Comparison of ENCODE assay signal across 1 cellular context in the genomic region with DNA sequence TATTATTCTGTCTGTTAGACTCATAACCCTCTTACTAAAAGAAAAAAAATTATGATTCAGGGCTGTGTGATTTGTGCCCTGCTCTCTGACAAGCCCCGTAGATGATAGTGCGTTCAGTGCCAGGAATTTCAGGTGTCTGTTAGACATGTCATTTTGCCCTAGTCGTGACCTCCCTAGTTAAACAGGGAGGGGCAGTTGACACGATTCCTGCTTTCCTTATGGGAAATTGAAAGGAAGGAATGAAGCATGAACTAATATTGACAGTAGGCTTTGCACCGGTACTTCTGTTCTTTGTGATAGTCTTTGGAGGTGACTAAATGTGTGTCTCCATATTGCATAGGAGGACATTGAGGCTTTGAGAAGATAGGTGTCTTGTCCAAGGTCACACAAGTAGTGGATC.
TF ChIP-seq lines count a peak whose summit lies in the region.

No MANE protein-coding gene starts in this region.

TF ChIP-seq in HepG2, 621 proteins besides CTCF, POLR2A, EP300 and RAD21 (continued from another document and continues in another):
- TF ChIP-seq, protein P1, sequence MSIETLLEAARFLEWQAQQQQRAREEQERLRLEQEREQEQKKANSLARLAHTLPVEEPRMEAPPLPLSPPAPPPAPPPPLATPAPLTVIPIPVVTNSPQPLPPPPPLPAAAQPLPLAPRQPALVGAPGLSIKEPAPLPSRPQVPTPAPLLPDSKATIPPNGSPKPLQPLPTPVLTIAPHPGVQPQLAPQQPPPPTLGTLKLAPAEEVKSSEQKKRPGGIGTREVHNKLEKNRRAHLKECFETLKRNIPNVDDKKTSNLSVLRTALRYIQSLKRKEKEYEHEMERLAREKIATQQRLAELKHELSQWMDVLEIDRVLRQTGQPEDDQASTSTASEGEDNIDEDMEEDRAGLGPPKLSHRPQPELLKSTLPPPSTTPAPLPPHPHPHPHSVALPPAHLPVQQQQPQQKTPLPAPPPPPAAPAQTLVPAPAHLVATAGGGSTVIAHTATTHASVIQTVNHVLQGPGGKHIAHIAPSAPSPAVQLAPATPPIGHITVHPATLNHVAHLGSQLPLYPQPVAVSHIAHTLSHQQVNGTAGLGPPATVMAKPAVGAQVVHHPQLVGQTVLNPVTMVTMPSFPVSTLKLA (IDR thresholded peaks at IDR 0.05), result no peak
- TF ChIP-seq ZNF12 (CRISPR knock-in tag; IDR thresholded peaks at IDR 0.05) (no peak), GABPB1 (CRISPR knock-in tag; IDR thresholded peaks at IDR 0.05) (no peak), CCDC6 (CRISPR knock-in tag; IDR thresholded peaks at IDR 0.05) (no peak), SOX6 (IDR thresholded peaks at IDR 0.05) (no peak), SOX6 (CRISPR knock-in tag; IDR thresholded peaks at IDR 0.05) (peak; percentile 44; the same call in 1 of the 2 replicates), NFIB (CRISPR knock-in tag; IDR thresholded peaks at IDR 0.05; ENCODE audit: borderline replicate concordance) (no peak), AGO2 (optimal IDR thresholded peaks at IDR 0.05; ENCODE audit: low read depth, low read length) (no peak), PPARG (CRISPR knock-in tag; conservative IDR thresholded peaks at IDR 0.05) (peak; percentile 83), SMARCC2 (IDR thresholded peaks at IDR 0.05) (no peak), ZNF792 (CRISPR knock-in tag; IDR thresholded peaks at IDR 0.05) (peak; percentile 66), ZNF282 (IDR thresholded peaks at IDR 0.05; ENCODE audit: partially characterized antibody) (no peak), KDM2A (CRISPR knock-in tag; IDR thresholded peaks at IDR 0.05; ENCODE audit: borderline replicate concordance, low read depth) (no peak), RXRB (CRISPR knock-in tag; IDR thresholded peaks at IDR 0.05; ENCODE audit: borderline replicate concordance) (peak; percentile 93), PAWR (CRISPR knock-in tag; IDR thresholded peaks at IDR 0.05; ENCODE audit: borderline replicate concordance) (no peak), ERF (CRISPR knock-in tag; IDR thresholded peaks at IDR 0.05) (peak; percentile 68; the same call in 1 of the 2 replicates), FIP1L1 (IDR thresholded peaks at IDR 0.05; ENCODE audit: borderline replicate concordance, insufficient read depth, low read depth, low read length) (no peak), ZNF75D (CRISPR knock-in tag; IDR thresholded peaks at IDR 0.05; ENCODE audit: borderline replicate concordance) (no peak; the same call in 1 of the 2 replicates), TEAD2 (CRISPR knock-in tag; IDR thresholded peaks at IDR 0.05) (no peak), SATB2 (CRISPR knock-in tag; IDR thresholded peaks at IDR 0.05) (no peak), CENPX (CRISPR knock-in tag; IDR thresholded peaks at IDR 0.05) (no peak), ZMYM4 (CRISPR knock-in tag; IDR thresholded peaks at IDR 0.05) (no peak), HES4 (CRISPR knock-in tag; IDR thresholded peaks at IDR 0.05; ENCODE audit: borderline replicate concordance) (no peak), ZNF138 (CRISPR knock-in tag; IDR thresholded peaks at IDR 0.05; ENCODE audit: low read depth) (no peak), NCOA1 (CRISPR knock-in tag; IDR thresholded peaks at IDR 0.05) (no peak), KLF6 (CRISPR knock-in tag; IDR thresholded peaks at IDR 0.05) (no peak), NCOR1 (IDR thresholded peaks at IDR 0.05; ENCODE audit: borderline replicate concordance, low read length) (no peak), TGIF2 (CRISPR knock-in tag; IDR thresholded peaks at IDR 0.05) (0 out of 2 replicates have a peak, but pooled peaks have one; percentile 62), ZNF24 (IDR thresholded peaks at IDR 0.05) (no peak), RFX3 (CRISPR knock-in tag; IDR thresholded peaks at IDR 0.05) (no peak), ZMYM3 (CRISPR knock-in tag; IDR thresholded peaks at IDR 0.05) (no peak), ZNF83 (CRISPR knock-in tag; IDR thresholded peaks at IDR 0.05; ENCODE audit: borderline replicate concordance) (no peak), ZBTB7A (CRISPR knock-in tag; IDR thresholded peaks at IDR 0.05) (no peak), PITX1 (CRISPR knock-in tag; IDR thresholded peaks at IDR 0.05) (peak; percentile 82), ZNF670 (CRISPR knock-in tag; IDR thresholded peaks at IDR 0.05; ENCODE audit: borderline replicate concordance) (no peak), ZNF781 (CRISPR knock-in tag; IDR thresholded peaks at IDR 0.05; ENCODE audit: borderline replicate concordance, not compliant biosample characterization) (no peak), NCOA2 (CRISPR knock-in tag; IDR thresholded peaks at IDR 0.05) (peak; percentile 93), FOXK2 (IDR thresholded peaks at IDR 0.05) (no peak), CHD4 (IDR thresholded peaks at IDR 0.05; ENCODE audit: borderline replicate concordance, low read length) (no peak), ZNF615 (CRISPR knock-in tag; IDR thresholded peaks at IDR 0.05; ENCODE audit: borderline replicate concordance) (no peak), ZNF777 (CRISPR knock-in tag; IDR thresholded peaks at IDR 0.05) (no peak), JUND (CRISPR knock-in tag; IDR thresholded peaks at IDR 0.05) (no peak)
- TF ChIP-seq, protein P2, sequence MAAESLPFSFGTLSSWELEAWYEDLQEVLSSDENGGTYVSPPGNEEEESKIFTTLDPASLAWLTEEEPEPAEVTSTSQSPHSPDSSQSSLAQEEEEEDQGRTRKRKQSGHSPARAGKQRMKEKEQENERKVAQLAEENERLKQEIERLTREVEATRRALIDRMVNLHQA (CRISPR knock-in tag; IDR thresholded peaks at IDR 0.05), result no peak
- TF ChIP-seq, protein P3, sequence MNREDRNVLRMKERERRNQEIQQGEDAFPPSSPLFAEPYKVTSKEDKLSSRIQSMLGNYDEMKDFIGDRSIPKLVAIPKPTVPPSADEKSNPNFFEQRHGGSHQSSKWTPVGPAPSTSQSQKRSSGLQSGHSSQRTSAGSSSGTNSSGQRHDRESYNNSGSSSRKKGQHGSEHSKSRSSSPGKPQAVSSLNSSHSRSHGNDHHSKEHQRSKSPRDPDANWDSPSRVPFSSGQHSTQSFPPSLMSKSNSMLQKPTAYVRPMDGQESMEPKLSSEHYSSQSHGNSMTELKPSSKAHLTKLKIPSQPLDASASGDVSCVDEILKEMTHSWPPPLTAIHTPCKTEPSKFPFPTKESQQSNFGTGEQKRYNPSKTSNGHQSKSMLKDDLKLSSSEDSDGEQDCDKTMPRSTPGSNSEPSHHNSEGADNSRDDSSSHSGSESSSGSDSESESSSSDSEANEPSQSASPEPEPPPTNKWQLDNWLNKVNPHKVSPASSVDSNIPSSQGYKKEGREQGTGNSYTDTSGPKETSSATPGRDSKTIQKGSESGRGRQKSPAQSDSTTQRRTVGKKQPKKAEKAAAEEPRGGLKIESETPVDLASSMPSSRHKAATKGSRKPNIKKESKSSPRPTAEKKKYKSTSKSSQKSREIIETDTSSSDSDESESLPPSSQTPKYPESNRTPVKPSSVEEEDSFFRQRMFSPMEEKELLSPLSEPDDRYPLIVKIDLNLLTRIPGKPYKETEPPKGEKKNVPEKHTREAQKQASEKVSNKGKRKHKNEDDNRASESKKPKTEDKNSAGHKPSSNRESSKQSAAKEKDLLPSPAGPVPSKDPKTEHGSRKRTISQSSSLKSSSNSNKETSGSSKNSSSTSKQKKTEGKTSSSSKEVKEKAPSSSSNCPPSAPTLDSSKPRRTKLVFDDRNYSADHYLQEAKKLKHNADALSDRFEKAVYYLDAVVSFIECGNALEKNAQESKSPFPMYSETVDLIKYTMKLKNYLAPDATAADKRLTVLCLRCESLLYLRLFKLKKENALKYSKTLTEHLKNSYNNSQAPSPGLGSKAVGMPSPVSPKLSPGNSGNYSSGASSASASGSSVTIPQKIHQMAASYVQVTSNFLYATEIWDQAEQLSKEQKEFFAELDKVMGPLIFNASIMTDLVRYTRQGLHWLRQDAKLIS (CRISPR knock-in tag; IDR thresholded peaks at IDR 0.05), result no peak
- TF ChIP-seq, protein P4, sequence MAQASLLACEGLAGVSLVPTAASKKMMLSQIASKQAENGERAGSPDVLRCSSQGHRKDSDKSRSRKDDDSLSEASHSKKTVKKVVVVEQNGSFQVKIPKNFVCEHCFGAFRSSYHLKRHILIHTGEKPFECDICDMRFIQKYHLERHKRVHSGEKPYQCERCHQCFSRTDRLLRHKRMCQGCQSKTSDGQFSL (CRISPR knock-in tag; IDR thresholded peaks at IDR 0.05), result no peak
- TF ChIP-seq, protein P5, sequence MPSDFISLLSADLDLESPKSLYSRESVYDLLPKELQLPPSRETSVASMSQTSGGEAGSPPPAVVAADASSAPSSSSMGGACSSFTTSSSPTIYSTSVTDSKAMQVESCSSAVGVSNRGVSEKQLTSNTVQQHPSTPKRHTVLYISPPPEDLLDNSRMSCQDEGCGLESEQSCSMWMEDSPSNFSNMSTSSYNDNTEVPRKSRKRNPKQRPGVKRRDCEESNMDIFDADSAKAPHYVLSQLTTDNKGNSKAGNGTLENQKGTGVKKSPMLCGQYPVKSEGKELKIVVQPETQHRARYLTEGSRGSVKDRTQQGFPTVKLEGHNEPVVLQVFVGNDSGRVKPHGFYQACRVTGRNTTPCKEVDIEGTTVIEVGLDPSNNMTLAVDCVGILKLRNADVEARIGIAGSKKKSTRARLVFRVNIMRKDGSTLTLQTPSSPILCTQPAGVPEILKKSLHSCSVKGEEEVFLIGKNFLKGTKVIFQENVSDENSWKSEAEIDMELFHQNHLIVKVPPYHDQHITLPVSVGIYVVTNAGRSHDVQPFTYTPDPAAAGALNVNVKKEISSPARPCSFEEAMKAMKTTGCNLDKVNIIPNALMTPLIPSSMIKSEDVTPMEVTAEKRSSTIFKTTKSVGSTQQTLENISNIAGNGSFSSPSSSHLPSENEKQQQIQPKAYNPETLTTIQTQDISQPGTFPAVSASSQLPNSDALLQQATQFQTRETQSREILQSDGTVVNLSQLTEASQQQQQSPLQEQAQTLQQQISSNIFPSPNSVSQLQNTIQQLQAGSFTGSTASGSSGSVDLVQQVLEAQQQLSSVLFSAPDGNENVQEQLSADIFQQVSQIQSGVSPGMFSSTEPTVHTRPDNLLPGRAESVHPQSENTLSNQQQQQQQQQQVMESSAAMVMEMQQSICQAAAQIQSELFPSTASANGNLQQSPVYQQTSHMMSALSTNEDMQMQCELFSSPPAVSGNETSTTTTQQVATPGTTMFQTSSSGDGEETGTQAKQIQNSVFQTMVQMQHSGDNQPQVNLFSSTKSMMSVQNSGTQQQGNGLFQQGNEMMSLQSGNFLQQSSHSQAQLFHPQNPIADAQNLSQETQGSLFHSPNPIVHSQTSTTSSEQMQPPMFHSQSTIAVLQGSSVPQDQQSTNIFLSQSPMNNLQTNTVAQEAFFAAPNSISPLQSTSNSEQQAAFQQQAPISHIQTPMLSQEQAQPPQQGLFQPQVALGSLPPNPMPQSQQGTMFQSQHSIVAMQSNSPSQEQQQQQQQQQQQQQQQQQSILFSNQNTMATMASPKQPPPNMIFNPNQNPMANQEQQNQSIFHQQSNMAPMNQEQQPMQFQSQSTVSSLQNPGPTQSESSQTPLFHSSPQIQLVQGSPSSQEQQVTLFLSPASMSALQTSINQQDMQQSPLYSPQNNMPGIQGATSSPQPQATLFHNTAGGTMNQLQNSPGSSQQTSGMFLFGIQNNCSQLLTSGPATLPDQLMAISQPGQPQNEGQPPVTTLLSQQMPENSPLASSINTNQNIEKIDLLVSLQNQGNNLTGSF (CRISPR knock-in tag; IDR thresholded peaks at IDR 0.05), result no peak
- TF ChIP-seq, protein P6, sequence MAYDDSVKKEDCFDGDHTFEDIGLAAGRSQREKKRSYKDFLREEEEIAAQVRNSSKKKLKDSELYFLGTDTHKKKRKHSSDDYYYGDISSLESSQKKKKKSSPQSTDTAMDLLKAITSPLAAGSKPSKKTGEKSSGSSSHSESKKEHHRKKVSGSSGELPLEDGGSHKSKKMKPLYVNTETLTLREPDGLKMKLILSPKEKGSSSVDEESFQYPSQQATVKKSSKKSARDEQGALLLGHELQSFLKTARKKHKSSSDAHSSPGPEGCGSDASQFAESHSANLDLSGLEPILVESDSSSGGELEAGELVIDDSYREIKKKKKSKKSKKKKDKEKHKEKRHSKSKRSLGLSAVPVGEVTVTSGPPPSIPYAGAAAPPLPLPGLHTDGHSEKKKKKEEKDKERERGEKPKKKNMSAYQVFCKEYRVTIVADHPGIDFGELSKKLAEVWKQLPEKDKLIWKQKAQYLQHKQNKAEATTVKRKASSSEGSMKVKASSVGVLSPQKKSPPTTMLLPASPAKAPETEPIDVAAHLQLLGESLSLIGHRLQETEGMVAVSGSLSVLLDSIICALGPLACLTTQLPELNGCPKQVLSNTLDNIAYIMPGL (CRISPR knock-in tag; IDR thresholded peaks at IDR 0.05; ENCODE audit: borderline replicate concordance in 1 of 2, low read depth in 1 of 2), result no peak
- TF ChIP-seq, protein P7, sequence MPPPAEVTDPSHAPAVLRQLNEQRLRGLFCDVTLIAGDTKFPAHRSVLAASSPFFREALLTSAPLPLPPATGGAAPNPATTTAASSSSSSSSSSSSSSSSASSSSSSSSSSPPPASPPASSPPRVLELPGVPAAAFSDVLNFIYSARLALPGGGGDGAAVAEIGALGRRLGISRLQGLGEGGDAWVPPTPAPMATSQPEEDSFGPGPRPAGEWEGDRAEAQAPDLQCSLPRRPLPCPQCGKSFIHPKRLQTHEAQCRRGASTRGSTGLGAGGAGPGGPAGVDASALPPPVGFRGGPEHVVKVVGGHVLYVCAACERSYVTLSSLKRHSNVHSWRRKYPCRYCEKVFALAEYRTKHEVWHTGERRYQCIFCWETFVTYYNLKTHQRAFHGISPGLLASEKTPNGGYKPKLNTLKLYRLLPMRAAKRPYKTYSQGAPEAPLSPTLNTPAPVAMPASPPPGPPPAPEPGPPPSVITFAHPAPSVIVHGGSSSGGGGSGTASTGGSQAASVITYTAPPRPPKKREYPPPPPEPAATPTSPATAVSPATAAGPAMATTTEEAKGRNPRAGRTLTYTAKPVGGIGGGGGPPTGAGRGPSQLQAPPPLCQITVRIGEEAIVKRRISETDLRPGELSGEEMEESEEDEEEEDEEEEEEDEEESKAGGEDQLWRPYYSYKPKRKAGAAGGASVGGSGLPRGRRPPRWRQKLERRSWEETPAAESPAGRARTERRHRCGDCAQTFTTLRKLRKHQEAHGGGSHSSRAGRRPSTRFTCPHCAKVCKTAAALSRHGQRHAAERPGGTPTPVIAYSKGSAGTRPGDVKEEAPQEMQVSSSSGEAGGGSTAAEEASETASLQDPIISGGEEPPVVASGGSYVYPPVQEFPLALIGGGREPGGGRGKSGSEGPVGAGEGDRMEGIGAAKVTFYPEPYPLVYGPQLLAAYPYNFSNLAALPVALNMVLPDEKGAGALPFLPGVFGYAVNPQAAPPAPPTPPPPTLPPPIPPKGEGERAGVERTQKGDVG (CRISPR knock-in tag; IDR thresholded peaks at IDR 0.05; ENCODE audit: borderline replicate concordance), result no peak
- TF ChIP-seq, protein P8, sequence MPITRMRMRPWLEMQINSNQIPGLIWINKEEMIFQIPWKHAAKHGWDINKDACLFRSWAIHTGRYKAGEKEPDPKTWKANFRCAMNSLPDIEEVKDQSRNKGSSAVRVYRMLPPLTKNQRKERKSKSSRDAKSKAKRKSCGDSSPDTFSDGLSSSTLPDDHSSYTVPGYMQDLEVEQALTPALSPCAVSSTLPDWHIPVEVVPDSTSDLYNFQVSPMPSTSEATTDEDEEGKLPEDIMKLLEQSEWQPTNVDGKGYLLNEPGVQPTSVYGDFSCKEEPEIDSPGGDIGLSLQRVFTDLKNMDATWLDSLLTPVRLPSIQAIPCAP (CRISPR knock-in tag; IDR thresholded peaks at IDR 0.05; ENCODE audit: low read depth), result no peak
- TF ChIP-seq, protein P9, sequence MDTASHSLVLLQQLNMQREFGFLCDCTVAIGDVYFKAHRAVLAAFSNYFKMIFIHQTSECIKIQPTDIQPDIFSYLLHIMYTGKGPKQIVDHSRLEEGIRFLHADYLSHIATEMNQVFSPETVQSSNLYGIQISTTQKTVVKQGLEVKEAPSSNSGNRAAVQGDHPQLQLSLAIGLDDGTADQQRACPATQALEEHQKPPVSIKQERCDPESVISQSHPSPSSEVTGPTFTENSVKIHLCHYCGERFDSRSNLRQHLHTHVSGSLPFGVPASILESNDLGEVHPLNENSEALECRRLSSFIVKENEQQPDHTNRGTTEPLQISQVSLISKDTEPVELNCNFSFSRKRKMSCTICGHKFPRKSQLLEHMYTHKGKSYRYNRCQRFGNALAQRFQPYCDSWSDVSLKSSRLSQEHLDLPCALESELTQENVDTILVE (CRISPR knock-in tag; IDR thresholded peaks at IDR 0.05), result no peak
